Comparison of ENCODE assay signal across 29 cellular contexts in the genomic region with DNA sequence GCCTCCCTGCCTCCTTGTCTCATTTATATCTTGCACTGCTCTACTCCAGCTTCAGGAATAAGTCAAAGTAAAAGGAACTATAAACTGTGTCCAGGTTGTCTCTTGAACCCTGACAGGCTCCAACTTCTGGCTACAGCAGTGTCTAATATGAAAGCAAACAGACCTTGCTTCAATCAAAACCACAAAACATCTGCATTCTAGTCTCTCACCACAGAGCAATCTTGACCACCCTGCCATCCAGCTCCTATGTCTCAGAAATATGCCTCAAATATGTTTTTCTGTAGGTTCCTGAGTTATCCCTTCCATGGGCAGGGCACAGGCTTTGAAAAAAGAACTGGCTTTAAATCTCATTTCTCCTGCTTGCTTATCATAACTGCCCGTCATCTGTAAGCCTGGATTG.
"Had no signal": no experiment of that assay in that cellular context is flagged by ENCODE, and none has a peak within 500 bp of the region (broad histone marks: within the 10 kb centered on the region; RNA-seq: fewer than 3 reads in every experiment).

No MANE protein-coding gene starts in this region.

- H3K36me3 ChIP-seq: gastrocnemius medialis, heart left ventricle had no signal

- H3K27me3 Mint-ChIP-seq: activated CD4-positive, alpha-beta memory T cell treated with anti-CD3 and anti-CD28 coated beads for 36 hours; activated CD4-positive, alpha-beta T cell treated with anti-CD3 and anti-CD28 coated beads for 36 hours; effector memory CD8-positive, alpha-beta T cell had no signal

- H3K4me1 Mint-ChIP-seq: activated CD4-positive, alpha-beta T cell treated with anti-CD3 and anti-CD28 coated beads for 36 hours; activated CD4-positive, alpha-beta T cell treated with anti-CD3 and anti-CD28 coated beads, Interleukin-2, amount 10 ng/mL, durations not matched to agents 24 days and 14 days had no signal

- ATAC-seq: activated CD4-positive, alpha-beta T cell treated with anti-CD3 and anti-CD28 coated beads for 36 hours; activated CD8-positive, alpha-beta memory T cell treated with anti-CD3 and anti-CD28 coated beads, Interleukin-2, amount 10 ng/mL, durations not matched to agents 7 days and 5 days; activated CD8-positive, alpha-beta T cell treated with anti-CD3 and anti-CD28 coated beads, Interleukin-2, amount 10 ng/mL, durations not matched to agents 7 days and 5 days; activated naive CD4-positive, alpha-beta T cell treated with anti-CD3 and anti-CD28 coated beads, Interleukin-2, amount 50 U/mL, for 72 hours; effector memory CD8-positive, alpha-beta T cell; esophagus mucosa; foreskin keratinocyte; gastrocnemius medialis; heart left ventricle had no signal

- H3K27ac ChIP-seq: foreskin keratinocyte, gastrocnemius medialis, heart left ventricle had no signal

- H3K4me3 Mint-ChIP-seq: activated CD4-positive, alpha-beta memory T cell treated with anti-CD3 and anti-CD28 coated beads for 36 hours; activated CD4-positive, alpha-beta T cell treated with anti-CD3 and anti-CD28 coated beads for 36 hours; activated CD4-positive, alpha-beta T cell treated with anti-CD3 and anti-CD28 coated beads, Interleukin-2, amount 10 ng/mL, durations not matched to agents 24 days and 14 days; activated CD8-positive, alpha-beta memory T cell treated with anti-CD3 and anti-CD28 coated beads, Interleukin-2, amount 10 ng/mL, durations not matched to agents 7 days and 5 days; activated CD8-positive, alpha-beta T cell treated with anti-CD3 and anti-CD28 coated beads, Interleukin-2, amount 10 ng/mL, durations not matched to agents 7 days and 5 days; activated naive CD4-positive, alpha-beta T cell treated with anti-CD3 and anti-CD28 coated beads, Interleukin-2, amount 10 ng/mL, durations not matched to agents 7 days and 5 days; activated naive CD8-positive, alpha-beta T cell treated with anti-CD3 and anti-CD28 coated beads, Interleukin-2, amount 10 ng/mL, durations not matched to agents 7 days and 5 days; activated T-helper 1 cell treated with anti-CD3 and anti-CD28 coated beads, Interleukin-12 subunit alpha, Interleukin-12 subunit beta, Interleukin-2, Interleukin-4 antibody, amounts not matched to agents 30 ng/mL and 10 ng/mL and 1 ng/mL, durations not matched to agents 14 hours and 24 hours and 36 hours; effector memory CD8-positive, alpha-beta T cell had no signal

- H3K27me3 ChIP-seq: gastrocnemius medialis, heart left ventricle had no signal

- H3K4me3 ChIP-seq: gastrocnemius medialis, heart left ventricle had no signal

- H3K4me1 ChIP-seq: foreskin keratinocyte had no signal

- DNase-seq: activated CD4-positive, alpha-beta memory T cell treated with anti-CD3 and anti-CD28 coated beads for 36 hours; activated CD4-positive, alpha-beta T cell treated with anti-CD3 and anti-CD28 coated beads for 36 hours; activated CD4-positive, alpha-beta T cell treated with anti-CD3 and anti-CD28 coated beads, Interleukin-2, amount 10 ng/mL, durations not matched to agents 24 days and 14 days; activated CD4-positive, CD25-positive, alpha-beta regulatory T cell; activated CD4-positive, CD25-positive, alpha-beta regulatory T cell treated with anti-CD3 and anti-CD28 coated beads, Interleukin-2, amount 50 U/mL, for 72 hours; activated CD8-positive, alpha-beta memory T cell treated with anti-CD3 and anti-CD28 coated beads, Interleukin-2, amount 10 ng/mL, durations not matched to agents 7 days and 5 days; activated CD8-positive, alpha-beta memory T cell treated with anti-CD3 and anti-CD28 coated beads, Interleukin-2, amount 50 U/mL, for 4 hours; activated CD8-positive, alpha-beta T cell treated with anti-CD3 and anti-CD28 coated beads, Interleukin-2, amount 10 ng/mL, durations not matched to agents 7 days and 5 days; activated effector memory CD4-positive, alpha-beta T cell treated with anti-CD3 and anti-CD28 coated beads, Interleukin-2, amount 50 U/mL, for 16 hours; activated naive CD4-positive, alpha-beta T cell treated with anti-CD3 and anti-CD28 coated beads, Interleukin-2, amount 10 ng/mL, durations not matched to agents 7 days and 5 days; activated naive CD8-positive, alpha-beta T cell treated with anti-CD3 and anti-CD28 coated beads, Interleukin-2, amount 10 ng/mL, durations not matched to agents 7 days and 5 days; activated T-cell treated with anti-CD3 and anti-CD28 coated beads, Interleukin-2, amount 50 U/mL, for 1 hour; activated T-cell treated with anti-CD3 and anti-CD28 coated beads, Interleukin-2, amount 50 U/mL, for 48 hours; amniotic stem cell; anterior cingulate cortex; caudate nucleus; cortex of kidney; dermis blood vessel endothelial cell; effector CD4-positive, alpha-beta T cell; effector memory CD8-positive, alpha-beta T cell; foreskin keratinocyte; gastrocnemius medialis; glutamatergic neuron; heart left ventricle; T-helper 2 cell had no signal

- H3K27ac Mint-ChIP-seq: activated CD4-positive, alpha-beta memory T cell treated with anti-CD3 and anti-CD28 coated beads for 36 hours; activated CD4-positive, alpha-beta T cell treated with anti-CD3 and anti-CD28 coated beads for 36 hours; activated CD4-positive, alpha-beta T cell treated with anti-CD3 and anti-CD28 coated beads, Interleukin-2, amount 10 ng/mL, durations not matched to agents 24 days and 14 days; activated CD8-positive, alpha-beta memory T cell treated with anti-CD3 and anti-CD28 coated beads, Interleukin-2, amount 10 ng/mL, durations not matched to agents 7 days and 5 days; activated CD8-positive, alpha-beta T cell treated with anti-CD3 and anti-CD28 coated beads, Interleukin-2, amount 10 ng/mL, durations not matched to agents 7 days and 5 days; activated naive CD4-positive, alpha-beta T cell treated with anti-CD3 and anti-CD28 coated beads, Interleukin-2, amount 10 ng/mL, durations not matched to agents 7 days and 5 days; activated naive CD4-positive, alpha-beta T cell treated with anti-CD3 and anti-CD28 coated beads, Interleukin-2, amount 50 U/mL, for 72 hours; activated naive CD8-positive, alpha-beta T cell treated with anti-CD3 and anti-CD28 coated beads, Interleukin-2, amount 10 ng/mL, durations not matched to agents 7 days and 5 days; activated T-helper 1 cell treated with anti-CD3 and anti-CD28 coated beads, Interleukin-12 subunit alpha, Interleukin-12 subunit beta, Interleukin-2, Interleukin-4 antibody, amounts not matched to agents 30 ng/mL and 10 ng/mL and 1 ng/mL, durations not matched to agents 14 hours and 24 hours and 36 hours; activated T-helper 2 cell treated with anti-CD3 and anti-CD28 coated beads, Interferon-gamma antibody, Interleukin-2, Interleukin-4, amounts not matched to agents 10 μg/mL and 5 μg/mL and 100 μg/mL, durations not matched to agents 14 hours and 24 hours and 36 hours; effector memory CD8-positive, alpha-beta T cell had no signal

- H3K9me3 Mint-ChIP-seq: activated CD4-positive, alpha-beta memory T cell treated with anti-CD3 and anti-CD28 coated beads for 36 hours; activated CD4-positive, alpha-beta T cell treated with anti-CD3 and anti-CD28 coated beads, Interleukin-2, amount 10 ng/mL, durations not matched to agents 24 days and 14 days; activated naive CD4-positive, alpha-beta T cell treated with anti-CD3 and anti-CD28 coated beads, Interleukin-2, amount 10 ng/mL, durations not matched to agents 7 days and 5 days; activated naive CD4-positive, alpha-beta T cell treated with anti-CD3 and anti-CD28 coated beads, Interleukin-2, amount 50 U/mL, for 72 hours; activated naive CD8-positive, alpha-beta T cell treated with anti-CD3 and anti-CD28 coated beads, Interleukin-2, amount 10 ng/mL, durations not matched to agents 7 days and 5 days; activated T-helper 1 cell treated with anti-CD3 and anti-CD28 coated beads, Interleukin-12 subunit alpha, Interleukin-12 subunit beta, Interleukin-2, Interleukin-4 antibody, amounts not matched to agents 30 ng/mL and 10 ng/mL and 1 ng/mL, durations not matched to agents 14 hours and 24 hours and 36 hours; activated T-helper 2 cell treated with anti-CD3 and anti-CD28 coated beads, Interferon-gamma antibody, Interleukin-2, Interleukin-4, amounts not matched to agents 10 μg/mL and 5 μg/mL and 100 μg/mL, durations not matched to agents 14 hours and 24 hours and 36 hours; effector memory CD8-positive, alpha-beta T cell had no signal

- H3K9me3 ChIP-seq: gastrocnemius medialis, heart left ventricle had no signal

- H3K36me3 Mint-ChIP-seq: activated CD4-positive, alpha-beta memory T cell treated with anti-CD3 and anti-CD28 coated beads for 36 hours; activated naive CD4-positive, alpha-beta T cell treated with anti-CD3 and anti-CD28 coated beads, Interleukin-2, amount 10 ng/mL, durations not matched to agents 7 days and 5 days; activated naive CD4-positive, alpha-beta T cell treated with anti-CD3 and anti-CD28 coated beads, Interleukin-2, amount 50 U/mL, for 72 hours had no signal
